In the genomic region with DNA sequence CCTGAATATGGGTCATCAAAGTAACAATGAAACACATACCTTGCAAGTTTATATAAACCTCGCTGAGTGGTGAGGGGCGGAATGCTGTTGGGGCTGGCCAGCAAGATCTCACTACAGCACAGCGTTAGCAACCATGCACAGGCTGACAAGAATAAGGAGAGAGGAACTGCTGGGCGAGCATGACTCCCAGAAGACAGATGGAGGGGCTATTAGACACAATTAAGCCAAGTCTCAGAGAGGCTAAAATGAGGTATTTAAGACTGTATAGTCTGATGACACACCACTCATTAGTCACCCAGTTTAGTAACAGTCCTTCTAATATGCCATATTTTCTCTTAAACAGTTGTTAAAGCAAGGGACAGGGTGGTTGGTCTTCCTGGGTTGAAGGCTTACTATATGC, we compare ENCODE assay signal across 22 cellular contexts.
DNase-seq lines count a peak whose midpoint lies in the region; ATAC-seq, FAIRE-seq and TF ChIP-seq lines count a peak whose summit lies in the region.
"Had no signal": no experiment of that assay in that cellular context is flagged by ENCODE, and none has a peak within 500 bp of the region (broad histone marks: within the 10 kb centered on the region; RNA-seq: fewer than 3 reads in every experiment).

No MANE protein-coding gene starts in this region.

- no peaks in the 10 kb centered on the region for H4K20me1 ChIP-seq in Loucy (ENCODE audit: insufficient read depth, low read length, poor library complexity, severe bottlenecking)

- peak; percentile 55 for FAIRE-seq in D721Med (lab: Jason Lieb, UNC)

- 0 out of 2 replicates have a peak overlapping the region, but pooled peaks have one; percentile 27 for H2AFZ ChIP-seq in Loucy (ENCODE audit: low read length)
- H2AFZ ChIP-seq: PC-9 had no signal

- H3K9me2 ChIP-seq in Loucy (replicated peaks; ENCODE audit: low read depth, low read length): no peaks in the 10 kb centered on the region

- no peak overlapping the region for H3K4me3 ChIP-seq in Loucy (ENCODE audit: low read length, poor library complexity, severe bottlenecking)
- H3K4me3 ChIP-seq: ascending aorta, esophagus muscularis mucosa, PC-9, tibial artery had no signal

- TF ChIP-seq CTCF in D721Med (IDR thresholded peaks at IDR 0.05; ENCODE audit: insufficient read depth, missing control alignments) (no peak), Loucy (conservative IDR thresholded peaks at IDR 0.05; ENCODE audit: low read length) (no peak)

- H3K27me3 ChIP-seq in Loucy (ENCODE audit: insufficient read depth, low read length, poor library complexity, severe bottlenecking): no peaks in the 10 kb centered on the region
- H3K27me3 ChIP-seq: ascending aorta, esophagus muscularis mucosa had no signal

- H3K4me2 ChIP-seq in Loucy (ENCODE audit: low read depth, low read length, poor library complexity, severe bottlenecking): no peak overlapping the region
- H3K4me2 ChIP-seq: PC-9 had no signal

- ATAC-seq in GM21381 (IDR thresholded peaks at IDR 0.05; ENCODE audit: unreplicated experiment) (no peak), GM18511 (IDR thresholded peaks at IDR 0.05; ENCODE audit: unreplicated experiment) (no peak), GM21447 (IDR thresholded peaks at IDR 0.05; ENCODE audit: unreplicated experiment) (no peak)
- ATAC-seq: stimulated activated effector memory CD8-positive, alpha-beta T cell treated with anti-CD3 and anti-CD28 coated beads, Interleukin-12 subunit alpha, Interleukin-12 subunit beta, amount 100 ng/mL, for 72 hours had no signal

- H3F3A ChIP-seq in Loucy (ENCODE audit: low read depth): 0 out of 2 replicates have a peak, but pooled peaks cover 3% of the 10 kb centered on the region

- H3K36me3 ChIP-seq in Loucy (ENCODE audit: insufficient read depth, low read length): no peaks in the 10 kb centered on the region
- H3K36me3 ChIP-seq: ascending aorta, esophagus muscularis mucosa, tibial artery had no signal

- no peak overlapping the region for H3K9ac ChIP-seq in Loucy (ENCODE audit: low read depth, low read length, poor library complexity, severe bottlenecking)

- peaks cover 38% of the 10 kb centered on the region for H3K4me1 ChIP-seq in Loucy (ENCODE audit: insufficient read depth, low read length, poor library complexity, severe bottlenecking)
- H3K4me1 ChIP-seq: ascending aorta, tibial artery had no signal

- H3K79me2 ChIP-seq in Loucy (ENCODE audit: insufficient read depth, low read length): no peaks in the 10 kb centered on the region

- DNase-seq in D721Med (ENCODE audit: insufficient read length, low spot score) (no peak), amniotic epithelial cell (ENCODE audit: low read depth) (peak; percentile 50), iris pigment epithelial cell (ENCODE audit: low read depth) (peak; percentile 63), activated gamma-delta T cell treated with Interleukin-2 at 50 U/mL for 16 hours (no peak)
- DNase-seq: activated CD4-positive, CD25-positive, alpha-beta regulatory T cell; activated effector memory CD4-positive, alpha-beta T cell treated with Interleukin-2 at 50 U/mL for 16 hours; cortex of kidney; GF-D8; hypothalamus; Kasumi-1; NCI-H1694; NCI-H345; SW 1271; tibial artery had no signal

- no peaks in the 10 kb centered on the region for H3K9me3 ChIP-seq in Loucy (ENCODE audit: insufficient read depth, low read depth, low read length)
- H3K9me3 ChIP-seq: ascending aorta, esophagus muscularis mucosa, tibial artery had no signal

Comparison
In these comparisons a context has a peak if more than half of its experiments do, and no peak if none do; other contexts are left out.
1. DNase-seq: peak in amniotic epithelial cell (single experiment) and iris pigment epithelial cell (single experiment); none in D721Med (single experiment) and activated gamma-delta T cell treated with Interleukin-2 at 50 U/mL for 16 hours (single experiment).